ENCODE assay signal across 2 cellular contexts in genomic region chr2:66875941-66876462, GRCh38.
TF ChIP-seq lines count a peak whose summit lies in the region.

No MANE protein-coding gene starts in this region.

TF ChIP-seq in A549, 52 proteins besides CTCF, POLR2A, EP300 and RAD21:
- no peak for TF ChIP-seq ZFP36 (IDR thresholded peaks at IDR 0.05; ENCODE audit: borderline replicate concordance, partially characterized antibody)
- TF ChIP-seq EHMT2 (IDR thresholded peaks at IDR 0.05; ENCODE audit: low read depth), result no peak
- TF ChIP-seq ZC3H11A (IDR thresholded peaks at IDR 0.05), result no peak
- no peak for TF ChIP-seq CBX8 (IDR thresholded peaks at IDR 0.05)
- no peak for TF ChIP-seq MAFK (IDR thresholded peaks at IDR 0.05; ENCODE audit: partially characterized antibody)

TF ChIP-seq in IMR-90, 13 proteins besides CTCF, POLR2A, EP300 and RAD21:
- TF ChIP-seq NFE2L2 (IDR thresholded peaks at IDR 0.05; ENCODE audit: low read depth, low read length) (no peak), MAFK (IDR thresholded peaks at IDR 0.05; ENCODE audit: low read depth, low read length) (no peak), CEBPB (IDR thresholded peaks at IDR 0.05; ENCODE audit: low read depth, low read length) (no peak), SMC3 (IDR thresholded peaks at IDR 0.05; ENCODE audit: low read depth, low read length) (no peak), BHLHE40 (IDR thresholded peaks at IDR 0.05; ENCODE audit: low read depth, low read length) (no peak)
- TF ChIP-seq, protein P1, sequence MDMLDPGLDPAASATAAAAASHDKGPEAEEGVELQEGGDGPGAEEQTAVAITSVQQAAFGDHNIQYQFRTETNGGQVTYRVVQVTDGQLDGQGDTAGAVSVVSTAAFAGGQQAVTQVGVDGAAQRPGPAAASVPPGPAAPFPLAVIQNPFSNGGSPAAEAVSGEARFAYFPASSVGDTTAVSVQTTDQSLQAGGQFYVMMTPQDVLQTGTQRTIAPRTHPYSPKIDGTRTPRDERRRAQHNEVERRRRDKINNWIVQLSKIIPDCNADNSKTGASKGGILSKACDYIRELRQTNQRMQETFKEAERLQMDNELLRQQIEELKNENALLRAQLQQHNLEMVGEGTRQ (IDR thresholded peaks at IDR 0.05; ENCODE audit: low read depth, low read length), result no peak
